14 cellular contexts compared by ENCODE assay signal in the genomic region with DNA sequence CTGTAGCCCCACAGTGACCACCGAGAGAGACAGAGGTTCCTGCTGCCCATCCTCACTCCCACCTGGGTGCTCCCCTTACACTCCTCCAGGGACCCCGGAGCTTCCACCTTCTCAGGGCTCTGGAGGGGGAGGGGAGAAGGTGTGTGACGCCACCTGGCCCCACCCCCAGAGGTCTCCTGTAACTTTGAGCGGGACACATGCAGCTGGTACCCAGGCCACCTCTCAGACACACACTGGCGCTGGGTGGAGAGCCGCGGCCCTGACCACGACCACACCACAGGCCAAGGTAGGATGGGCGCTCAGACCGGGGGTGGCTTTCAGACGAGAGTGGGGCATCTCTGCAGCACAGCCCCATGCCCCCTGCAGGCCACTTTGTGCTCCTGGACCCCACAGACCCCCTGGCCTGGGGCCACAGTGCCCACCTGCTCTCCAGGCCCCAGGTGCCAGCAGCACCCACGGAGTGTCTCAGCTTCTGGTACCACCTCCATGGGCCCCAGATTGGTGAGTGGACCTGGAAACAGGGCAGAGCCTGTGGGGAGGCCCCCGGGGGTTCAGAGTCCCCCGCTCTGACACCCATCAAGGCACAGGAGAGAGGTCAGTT. TPM values are rescaled to one million over a fixed set of nuclear protein-coding genes. Genes with fewer than 3 reads are reported as not detected.
DNase-seq lines count a peak whose midpoint lies in the region; ATAC-seq and TF ChIP-seq lines count a peak whose summit lies in the region.
"Had no signal": no experiment of that assay in that cellular context is flagged by ENCODE, and none has a peak within 500 bp of the region (broad histone marks: within the 10 kb centered on the region; RNA-seq: fewer than 3 reads in every experiment).

No MANE protein-coding gene starts in this region.

- H2AFZ ChIP-seq in SU-DHL-6 (ENCODE audit: low read depth, low read length, severe bottlenecking): no peak overlapping the region
- H2AFZ ChIP-seq in PC-3 (ENCODE audit: low read length): no peak overlapping the region

- H3K9ac ChIP-seq in SU-DHL-6 (ENCODE audit: low read length): no peak overlapping the region
- H3K9ac ChIP-seq in PC-3 (ENCODE audit: low read length): no peak overlapping the region

- H3K27me3 ChIP-seq in A673 (replicated peaks; ENCODE audit: insufficient read depth, low read depth, low read length, poor library complexity) (no peaks in the 10 kb centered on the region), DOHH2 (ENCODE audit: control insufficient read depth, low read length) (no peaks in the 10 kb centered on the region), SU-DHL-6 (ENCODE audit: low read length) (no peaks in the 10 kb centered on the region), PC-3 (ENCODE audit: low read length) (no peaks in the 10 kb centered on the region)
- H3K27me3 ChIP-seq: gastroesophageal sphincter, thyroid gland had no signal

- H3K36me3 ChIP-seq in A673 (ENCODE audit: insufficient read depth, low read length, poor library complexity, severe bottlenecking) (peaks cover 10% of the 10 kb centered on the region), DOHH2 (ENCODE audit: control insufficient read depth, low read length) (peaks cover 12% of the 10 kb centered on the region; the same call in 1 of the 2 replicates), SU-DHL-6 (ENCODE audit: low read length) (no peaks in the 10 kb centered on the region), PC-3 (ENCODE audit: low read depth, low read length) (no peaks in the 10 kb centered on the region; the same call in 1 of the 2 replicates)

- H3K4me2 ChIP-seq in DOHH2 (ENCODE audit: low read length): no peak overlapping the region
- H3K4me2 ChIP-seq in SU-DHL-6 (ENCODE audit: low read depth, low read length, poor library complexity, severe bottlenecking): no peak overlapping the region
- H3K4me2 ChIP-seq in PC-3 (ENCODE audit: low read length): no peak overlapping the region

- H3K79me2 ChIP-seq in DOHH2 (ENCODE audit: control insufficient read depth, low read length) (no peaks in the 10 kb centered on the region), SU-DHL-6 (ENCODE audit: insufficient read depth, low read length) (no peaks in the 10 kb centered on the region), PC-3 (ENCODE audit: low read length) (no peaks in the 10 kb centered on the region)

- H3K4me3 ChIP-seq in A673 (ENCODE audit: low read depth, low read length, poor library complexity, severe bottlenecking) (no peak overlapping the region), DOHH2 (ENCODE audit: low read length) (no peak overlapping the region), SU-DHL-6 (ENCODE audit: insufficient read depth, low read length, poor library complexity, severe bottlenecking) (no peak overlapping the region), PC-3 (ENCODE audit: low read length) (no peak overlapping the region)
- H3K4me3 ChIP-seq: gastroesophageal sphincter, lower lobe of right lung, thyroid gland had no signal

- ATAC-seq in PC-3 (no peak), GM21390 (IDR thresholded peaks at IDR 0.05; ENCODE audit: unreplicated experiment) (no peak), HG02852 (IDR thresholded peaks at IDR 0.05; ENCODE audit: unreplicated experiment) (no peak), HG03045 (IDR thresholded peaks at IDR 0.05; ENCODE audit: unreplicated experiment) (no peak)
- ATAC-seq: gastroesophageal sphincter, lower lobe of right lung had no signal

- H3K9me3 ChIP-seq in A673 (ENCODE audit: low read depth, low read length, poor library complexity, severe bottlenecking) (no peaks in the 10 kb centered on the region), DOHH2 (ENCODE audit: control insufficient read depth, insufficient read depth, low read length) (no peaks in the 10 kb centered on the region), SU-DHL-6 (ENCODE audit: insufficient read depth, low read length) (no peaks in the 10 kb centered on the region), PC-3 (ENCODE audit: low read length) (no peaks in the 10 kb centered on the region)
- H3K9me3 ChIP-seq: gastroesophageal sphincter, lower lobe of right lung, thyroid gland had no signal

- H3K4me1 ChIP-seq in A673 (ENCODE audit: insufficient read depth, low read length, poor library complexity, severe bottlenecking) (no peaks in the 10 kb centered on the region), DOHH2 (ENCODE audit: control insufficient read depth, low read length) (peaks cover 6% of the 10 kb centered on the region), PC-3 (ENCODE audit: insufficient read depth, low read length) (no peaks in the 10 kb centered on the region)

- H3F3A ChIP-seq in DOHH2 (ENCODE audit: control insufficient read depth, insufficient read depth): no peaks in the 10 kb centered on the region
- no peaks in the 10 kb centered on the region for H3F3A ChIP-seq in SU-DHL-6 (ENCODE audit: insufficient read depth)
- H3F3A ChIP-seq in PC-3 (ENCODE audit: low read length, unreplicated experiment): no peaks in the 10 kb centered on the region

- H3K9me2 ChIP-seq in DOHH2 (replicated peaks; ENCODE audit: control insufficient read depth, low read length): no peaks in the 10 kb centered on the region
- no peaks in the 10 kb centered on the region for H3K9me2 ChIP-seq in SU-DHL-6 (replicated peaks; ENCODE audit: insufficient read depth, low read length)
- no peaks in the 10 kb centered on the region for H3K9me2 ChIP-seq in PC-3 (replicated peaks; ENCODE audit: low read length)

- POLR2A ChIA-PET in A673 (lab: Charles Lee; ENCODE audit: low non-redundant PET): interaction anchor here (0.5 to 0.6 kb wide), 2 partner anchors 9 to 18 kb away, joined by 5 to 8 read pairs; no protein-coding TSS in a partner anchor
- POLR2A ChIA-PET in PC-3 (lab: Charles Lee; ENCODE audit: unreplicated experiment): interaction anchor here (0.5 kb wide), 1 partner anchor 77 kb away, joined by 3 read pairs; no protein-coding TSS in a partner anchor

- intact Hi-C loops in A673 (cut with micrococcal nuclease; ENCODE audit: unreplicated experiment) (no loop called here), PC-3 (cut with micrococcal nuclease) (no loop called here)

- DNase-seq in A673 (ENCODE audit: low spot score) (no peak), islet precursor cell (peak; percentile 54), PC-3 (no peak)
- DNase-seq: activated CD4-positive, CD25-positive, alpha-beta regulatory T cell; lower lobe of right lung; NCI-H187 treated with DMSO at 0.1 percent for 48 hours; NCI-H345; thyroid gland had no signal

- BruUV-seq in A673 (replicated peaks; lab: Mats Ljungman, UMichigan) (no TSS peak), PC-3 (replicated peaks; lab: Mats Ljungman, UMichigan) (no TSS peak)

- H3K27ac ChIP-seq in A673 (ENCODE audit: low read depth, low read length, poor library complexity, severe bottlenecking) (no peak overlapping the region), DOHH2 (ENCODE audit: low read depth, low read length) (no peak overlapping the region), SU-DHL-6 (ENCODE audit: low read depth, low read length) (no peak overlapping the region), PC-3 (ENCODE audit: low read length) (no peak overlapping the region)
- H3K27ac ChIP-seq: gastroesophageal sphincter, lower lobe of right lung, thyroid gland had no signal

- TF ChIP-seq CTCF in A673 (conservative IDR thresholded peaks at IDR 0.05; ENCODE audit: low read depth, low read length): 0 out of 2 replicates have a peak, but pooled peaks have one; percentile 12
- peak; percentile 18 for TF ChIP-seq CTCF in DOHH2 (IDR thresholded peaks at IDR 0.05; ENCODE audit: low read depth, low read length, poor library complexity, severe bottlenecking)
- peak; percentile 12 for TF ChIP-seq CTCF in SU-DHL-6 (IDR thresholded peaks at IDR 0.05; ENCODE audit: insufficient read depth, low read length, poor library complexity, severe bottlenecking)
- no peak for TF ChIP-seq CTCF in PC-3 (conservative IDR thresholded peaks at IDR 0.05; ENCODE audit: low read depth, low read length)

- CTCF ChIA-PET in A673 (lab: Charles Lee) (no interaction called here), PC-3 (lab: Charles Lee) (no interaction called here)

- H4K20me1 ChIP-seq in DOHH2 (ENCODE audit: control insufficient read depth, insufficient read depth, low read depth, low read length) (no peaks in the 10 kb centered on the region), SU-DHL-6 (ENCODE audit: low read depth, low read length) (no peaks in the 10 kb centered on the region), PC-3 (ENCODE audit: low read length) (no peaks in the 10 kb centered on the region)

RNA-seq across cellular contexts. Expression of a gene that starts 4.5 kb away (rescaled TPM):
- total RNA-seq in A673 (2021): 7.9 and 10.1 TPM in 2 replicates
- total RNA-seq in PC-3 (2014; rRNA removed): 3.0 and 5.3 TPM in 2 replicates

RNA-seq across cellular contexts. Expression of a gene that starts 7.4 kb away (rescaled TPM):
- total RNA-seq in A673 (2021) (94.7 and 109 TPM in 2 replicates), PC-3 (2014; rRNA removed) (83.2 and 111 TPM in 2 replicates)

RNA-seq across cellular contexts. Expression of a gene that starts 9.5 kb away (rescaled TPM):
- total RNA-seq in A673 (2021): 321 and 330 TPM in 2 replicates
- 544 and 562 TPM in 2 replicates for total RNA-seq in PC-3 (2014; rRNA removed)

RNA-seq across cellular contexts. Expression of a gene that starts 14.4 kb away (rescaled TPM):
- total RNA-seq in A673 (2021): 1.8 and 2.0 TPM in 2 replicates
- 1.4 and 2.6 TPM in 2 replicates for total RNA-seq in PC-3 (2014; rRNA removed)

RNA-seq across cellular contexts. Expression of a gene that starts 29.7 kb away (rescaled TPM):
- total RNA-seq in A673 (2021): 29.2 and 33.2 TPM in 2 replicates
- total RNA-seq in PC-3 (2014; rRNA removed): 11.5 and 25.4 TPM in 2 replicates
